8 cellular contexts compared by ENCODE assay signal in the genomic region with DNA sequence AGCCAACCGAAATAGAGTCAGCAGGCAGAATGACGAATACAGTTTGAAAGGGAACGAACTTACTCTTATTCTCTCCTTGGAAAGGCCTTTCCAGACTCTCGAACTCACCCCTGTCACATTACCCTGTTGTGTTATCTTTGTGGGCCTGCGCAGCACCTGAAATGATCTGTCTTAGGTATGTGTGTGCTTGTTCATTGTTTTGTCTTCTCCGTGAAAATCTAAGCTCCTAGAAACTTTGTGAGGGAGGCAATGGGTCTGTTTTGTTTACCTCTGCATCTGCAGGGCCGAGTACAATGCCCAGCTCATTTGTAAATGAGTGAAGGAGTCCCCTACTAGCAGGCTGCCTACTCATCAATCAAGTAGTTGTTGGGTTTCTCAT. TPM values are rescaled to one million over a fixed set of nuclear protein-coding genes. Genes with fewer than 3 reads are reported as not detected.
DNase-seq lines count a peak whose midpoint lies in the region; ATAC-seq, FAIRE-seq and TF ChIP-seq lines count a peak whose summit lies in the region.

No MANE protein-coding gene starts in this region.

- BruUV-seq in PC-9 (replicated peaks; lab: Mats Ljungman, UMichigan), result no TSS peak

- no peaks in the 10 kb centered on the region for H3F3A ChIP-seq in PC-9 (ENCODE audit: insufficient read depth, low read depth)

- ATAC-seq in HG03354 (IDR thresholded peaks at IDR 0.05; ENCODE audit: poor library complexity, severe bottlenecking, unreplicated experiment) (peak; percentile 9), pancreas (no peak)

- DNase-seq in GM12864 (ENCODE audit: low read depth) (no peak), esophagus muscularis mucosa (ENCODE audit: extremely low spot score) (no peak), pancreas (no peak), PC-9 (no peak), H4 (ENCODE audit: low spot score) (no peak), lower leg skin (ENCODE audit: low spot score in 2 of 2) (no peak)
- DNase-seq in activated CD4-positive, CD25-positive, alpha-beta regulatory T cell treated with anti-CD3 and anti-CD28 coated beads, Interleukin-2, amount 50 U/mL, for 72 hours, result no peak

- intact Hi-C loops in esophagus muscularis mucosa (cut with DNase I) (no loop called here), pancreas (cut with DNase I) (no loop called here), PC-9 (cut with micrococcal nuclease; ENCODE audit: unreplicated experiment) (loop anchor here (5.0 kb wide), 1 partner anchor 314 kb away; no protein-coding TSS in a partner anchor), lower leg skin (cut with DNase I; ENCODE audit: low total_unique reads) (no loop called here)

- CTCF ChIA-PET in PC-9 (lab: Charles Lee), result interaction anchor here (0.6 kb wide), 1 partner anchor 104 kb away, joined by 6 read pairs; no protein-coding TSS in a partner anchor

- no peak for TF ChIP-seq EP300 in esophagus muscularis mucosa (IDR thresholded peaks at IDR 0.05)

- H3K27ac ChIP-seq in esophagus muscularis mucosa (replicated peaks in 1 of 4) (peak overlapping the region; percentile 75 to 80 (median 78)), pancreas (peak overlapping the region; percentile 37 to 72 (median 60)), PC-9 (no peak overlapping the region)

- TF ChIP-seq POLR2A in esophagus muscularis mucosa (IDR thresholded peaks at IDR 0.05; ENCODE audit: low read depth), result no peak
- no peak for TF ChIP-seq POLR2A in lower leg skin (IDR thresholded peaks at IDR 0.05)

- no peaks in the 10 kb centered on the region for H3K79me2 ChIP-seq in PC-9 (ENCODE audit: low read depth)

- no peak overlapping the region for H2AFZ ChIP-seq in PC-9

- H3K4me1 ChIP-seq in esophagus muscularis mucosa, result peaks cover 13 to 20% (median 18%) of the 10 kb centered on the region in 4 donors
- H3K4me1 ChIP-seq in pancreas, result no peaks in the 10 kb centered on the region
- H3K4me1 ChIP-seq in PC-9 (replicated peaks; ENCODE audit: insufficient read depth), result no peaks in the 10 kb centered on the region

- H3K4me2 ChIP-seq in PC-9, result no peak overlapping the region

- H3K27me3 ChIP-seq in esophagus muscularis mucosa, result no peaks in the 10 kb centered on the region
- no peaks in the 10 kb centered on the region for H3K27me3 ChIP-seq in pancreas
- no peaks in the 10 kb centered on the region for H3K27me3 ChIP-seq in PC-9 (ENCODE audit: insufficient read depth, low read depth)

- H4K20me1 ChIP-seq in PC-9 (ENCODE audit: insufficient read depth), result no peaks in the 10 kb centered on the region

- no peak for FAIRE-seq in pancreas (lab: Jason Lieb, UNC)

- H3K9me2 ChIP-seq in PC-9 (ENCODE audit: insufficient read depth), result no peaks in the 10 kb centered on the region

- WGBS in esophagus muscularis mucosa, result 24% methylated on average over 7 of the region's 7 CpGs
- 32 to 35% methylated on average over 7 of the region's 7 CpGs for WGBS in pancreas, 2 donors
- WGBS in lower leg skin, 2 donors, result 18 to 37% methylated on average over 7 of the region's 7 CpGs

- H3K36me3 ChIP-seq in esophagus muscularis mucosa (no peaks in the 10 kb centered on the region), pancreas (no peaks in the 10 kb centered on the region), PC-9 (ENCODE audit: low read depth) (no peaks in the 10 kb centered on the region)

- H3K9me3 ChIP-seq in esophagus muscularis mucosa (no peaks in the 10 kb centered on the region), pancreas (no peaks in the 10 kb centered on the region), PC-9 (ENCODE audit: insufficient read depth, low read depth) (no peaks in the 10 kb centered on the region)

- H3K4me3 ChIP-seq in GM12864 (ENCODE audit: low read depth, low read length) (peak overlapping the region; percentile 46), esophagus muscularis mucosa (peak overlapping the region; percentile 43 to 58 (median 48)), pancreas (peak overlapping the region in 2 of 4 donors; percentile 27 to 30), PC-9 (no peak overlapping the region), lower leg skin (ENCODE audit: low read depth, poor library complexity, severe bottlenecking) (no peak overlapping the region)

- TF ChIP-seq CTCF in GM12864 (IDR thresholded peaks at IDR 0.05; ENCODE audit: low read depth, low read length, missing control alignments), result no peak
- no peak for TF ChIP-seq CTCF in esophagus muscularis mucosa (IDR thresholded peaks at IDR 0.05)
- TF ChIP-seq CTCF in pancreas (IDR thresholded peaks at IDR 0.05), result no peak
- TF ChIP-seq CTCF in PC-9 (conservative IDR thresholded peaks at IDR 0.05), result no peak
- TF ChIP-seq CTCF in lower leg skin (IDR thresholded peaks at IDR 0.05), result no peak

- POLR2A ChIA-PET in PC-9 (lab: Charles Lee; ENCODE audit: unreplicated experiment), result interaction anchor here (0.6 to 0.9 kb wide), 2 partner anchors 331 to 346 kb away, joined by 3 to 4 read pairs; no protein-coding TSS in a partner anchor

RNA-seq across cellular contexts. Expression of a gene that starts 19.6 kb away (rescaled TPM):
- total RNA-seq in esophagus muscularis mucosa (100 to 1,000 TPM; 169 to 229 (median 218) TPM), pancreas (100 to 1,000 TPM in 1 of 6 donors, 10 to 100 TPM in 5; 53.5 to 116 (median 75.7) TPM), PC-9 (2021) (172 and 313 TPM in 2 replicates), lower leg skin (100 to 1,000 TPM; 158 to 262 (median 208) TPM)
- 100 to 1,000 TPM; 101 to 196 TPM for polyA plus RNA-seq in pancreas
- 764 and 846 TPM in 2 replicates for total RNA-seq in H4 (2014; rRNA removed; shearing (Covaris generic))

RNA-seq across cellular contexts. Expression of a gene that starts 23.8 kb away (rescaled TPM):
- total RNA-seq in esophagus muscularis mucosa, result under 1 TPM in 1 of 4 donors, not detected in 3; 0.39 TPM
- not detected for total RNA-seq in pancreas
- under 1 TPM in 1 of 2 donors, not detected in 1; 0.02 TPM for polyA plus RNA-seq in pancreas
- not detected in 2 replicates for total RNA-seq in PC-9 (2021)
- not detected in 2 replicates for total RNA-seq in H4 (2014; rRNA removed; shearing (Covaris generic))
- total RNA-seq in lower leg skin, result under 1 TPM in 2 of 4 donors, not detected in 2; 0.13 to 0.20 TPM

Comparison
In these comparisons a context has a peak if more than half of its experiments do, and no peak if none do; other contexts are left out.
1. H3K4me3 ChIP-seq: peak in GM12864 (single experiment) and esophagus muscularis mucosa (4 of 4); none in PC-9 (single experiment) and lower leg skin (single experiment).